Comparison of ENCODE assay signal across 12 cellular contexts in the genomic region with DNA sequence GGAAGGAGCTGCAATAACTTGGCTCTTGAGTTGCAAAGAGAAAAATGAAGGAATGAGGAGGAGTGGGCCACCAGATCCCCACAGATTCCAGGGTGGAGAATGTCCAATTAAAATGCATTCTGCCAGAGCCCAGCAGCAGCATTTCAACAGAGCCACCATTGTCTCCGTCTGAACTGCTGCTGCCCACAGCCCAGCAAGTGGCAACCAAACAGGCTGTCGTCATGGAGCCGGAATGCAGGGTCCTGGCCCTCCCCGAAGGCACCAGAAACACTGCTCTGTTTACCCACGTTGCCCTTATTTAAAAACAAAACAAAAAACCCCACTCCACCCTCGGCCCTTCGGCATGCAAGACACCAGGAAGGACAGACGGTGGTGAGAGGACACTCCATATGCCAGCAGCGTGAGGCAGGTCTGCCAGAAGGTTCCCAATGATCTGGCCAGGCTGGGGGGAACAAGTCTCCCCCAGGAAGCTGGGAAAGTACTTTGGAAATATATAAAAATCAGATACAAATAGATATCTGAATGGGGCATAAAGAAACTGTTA. TPM values are rescaled to one million over a fixed set of nuclear protein-coding genes. Genes with fewer than 3 reads are reported as not detected.
DNase-seq lines count a peak whose midpoint lies in the region; FAIRE-seq and TF ChIP-seq lines count a peak whose summit lies in the region.
"Had no signal": no experiment of that assay in that cellular context is flagged by ENCODE, and none has a peak within 500 bp of the region (broad histone marks: within the 10 kb centered on the region; RNA-seq: fewer than 3 reads in every experiment).

No MANE protein-coding gene starts in this region.

- TF ChIP-seq CTCF in MM.1S (IDR thresholded peaks at IDR 0.05; ENCODE audit: low read length), result no peak

- H4K20me1 ChIP-seq in MM.1S (ENCODE audit: insufficient read depth, low read length), result no peaks in the 10 kb centered on the region
- H4K20me1 ChIP-seq: BLaER1 treated with 17β-estradiol and CSF1 and Interleukin-3, amounts not matched to agents 10 nM and 100 nM had no signal

- H3K4me1 ChIP-seq in MM.1S (ENCODE audit: low read length) (peaks cover 45% of the 10 kb centered on the region), mesodermal cell (ENCODE audit: control insufficient read depth, insufficient read depth, low read length, poor library complexity, severe bottlenecking) (peaks cover 40% of the 10 kb centered on the region)

- H3K9ac ChIP-seq in MM.1S (ENCODE audit: low read length), result peak overlapping the region; percentile 53
- H3K9ac ChIP-seq: BLaER1 treated with 17β-estradiol and CSF1 and Interleukin-3, amounts not matched to agents 10 nM and 100 nM had no signal

- H3K27me3 ChIP-seq in MM.1S (replicated peaks; ENCODE audit: insufficient read depth, low read length), result no peaks in the 10 kb centered on the region
- H3K27me3 ChIP-seq: BLaER1 treated with 17β-estradiol and CSF1 and Interleukin-3, amounts not matched to agents 10 nM and 100 nM had no signal

- H3K36me3 ChIP-seq in MM.1S (replicated peaks; ENCODE audit: insufficient read depth, low read length) (no peaks in the 10 kb centered on the region), mesodermal cell (ENCODE audit: control insufficient read depth, insufficient read depth, low read length) (no peaks in the 10 kb centered on the region)
- H3K36me3 ChIP-seq: BLaER1 treated with 17β-estradiol and CSF1 and Interleukin-3, amounts not matched to agents 10 nM and 100 nM had no signal

- WGBS in mesodermal cell (ENCODE audit: insufficient coverage in 2 of 2), 2 experiments, result 12 to 33% methylated on average over 3 to 4 of the region's 9 CpGs

- H3K4me2 ChIP-seq in MM.1S (ENCODE audit: low read depth, low read length), result peak overlapping the region; percentile 86; the same call in 1 of the 2 replicates
- H3K4me2 ChIP-seq: BLaER1 treated with 17β-estradiol and CSF1 and Interleukin-3, amounts not matched to agents 10 nM and 100 nM had no signal

- H3K4me3 ChIP-seq in MM.1S (ENCODE audit: low read length) (no peak overlapping the region), mesodermal cell (ENCODE audit: extremely low read depth, insufficient read depth, low read length, poor library complexity, severe bottlenecking) (no peak overlapping the region)
- H3K4me3 ChIP-seq: BLaER1 treated with 17β-estradiol and CSF1 and Interleukin-3, amounts not matched to agents 10 nM and 100 nM had no signal

- peak; percentile 79 for DNase-seq in A172 (ENCODE audit: low spot score)
- DNase-seq in MM.1S, result no peak
- peak; percentile 77 for DNase-seq in epidermal melanocyte (ENCODE audit: insufficient read length, low spot score)
- no peak for DNase-seq in GOT3 (lab: John Stamatoyannopoulos, UW)
- DNase-seq in amniotic stem cell (lab: John Stamatoyannopoulos, UW), result no peak
- DNase-seq in stimulated activated CD4-positive, alpha-beta T cell treated with anti-CD3 and anti-CD28 coated beads, Interleukin-4, amount 100 ng/mL, for 1 hour, result no peak
- DNase-seq in GM19239 (ENCODE audit: insufficient read length, low spot score), result no peak
- DNase-seq: activated CD4-positive, alpha-beta memory T cell treated with anti-CD3 and anti-CD28 coated beads for 36 hours; NCI-H1105 treated with DMSO at 0.1 percent for 48 hours; stimulated activated naive CD4-positive, alpha-beta T cell had no signal

- peaks cover 92% of the 10 kb centered on the region for H3K79me2 ChIP-seq in MM.1S (ENCODE audit: low read length)

- no peak for FAIRE-seq in GM19239 (lab: Jason Lieb, UNC)

- no peaks in the 10 kb centered on the region for H3K9me3 ChIP-seq in MM.1S (replicated peaks; ENCODE audit: insufficient read depth, low read length)
- H3K9me3 ChIP-seq in mesodermal cell (ENCODE audit: control insufficient read depth, low read length), result no peaks in the 10 kb centered on the region
- H3K9me3 ChIP-seq: BLaER1 treated with 17β-estradiol and CSF1 and Interleukin-3, amounts not matched to agents 10 nM and 100 nM had no signal

- H3K27ac ChIP-seq in MM.1S (ENCODE audit: low read length) (peak overlapping the region; percentile 86; the same call in 1 of the 2 replicates), mesodermal cell (ENCODE audit: low read depth, low read length, severe bottlenecking) (peak overlapping the region; percentile 96)
- H3K27ac ChIP-seq: BLaER1 treated with 17β-estradiol and CSF1 and Interleukin-3, amounts not matched to agents 10 nM and 100 nM had no signal

- no peaks in the 10 kb centered on the region for H3K9me2 ChIP-seq in MM.1S (replicated peaks; ENCODE audit: insufficient read depth, low read length)

- H2AFZ ChIP-seq in MM.1S (ENCODE audit: low read length), result no peak overlapping the region

- peaks cover 29% of the 10 kb centered on the region for H3F3A ChIP-seq in MM.1S (ENCODE audit: insufficient read depth, low read length)

RNA-seq across cellular contexts. Expression of gene PLEKHA7, which starts 32.5 kb away (rescaled TPM):
- 1.3 and 3.8 TPM in 2 replicates for total RNA-seq in A172 (2014; rRNA removed; shearing (Covaris generic))
- polyA plus RNA-seq in mesodermal cell (2013, experiment 1 of 2), result 4.6 TPM
- polyA plus RNA-seq in mesodermal cell (2013, experiment 2 of 2), result 4.8 TPM

Comparison
In these comparisons a context has a peak if more than half of its experiments do, and no peak if none do; other contexts are left out.
1. DNase-seq: peak in A172 (single experiment) and epidermal melanocyte (single experiment); none in MM.1S (single experiment), GOT3 (single experiment), amniotic stem cell (single experiment), stimulated activated CD4-positive, alpha-beta T cell treated with anti-CD3 and anti-CD28 coated beads, Interleukin-4, amount 100 ng/mL, for 1 hour (single experiment) and GM19239 (single experiment).